ENCODE assay signal across 1 cellular context in the genomic region with DNA sequence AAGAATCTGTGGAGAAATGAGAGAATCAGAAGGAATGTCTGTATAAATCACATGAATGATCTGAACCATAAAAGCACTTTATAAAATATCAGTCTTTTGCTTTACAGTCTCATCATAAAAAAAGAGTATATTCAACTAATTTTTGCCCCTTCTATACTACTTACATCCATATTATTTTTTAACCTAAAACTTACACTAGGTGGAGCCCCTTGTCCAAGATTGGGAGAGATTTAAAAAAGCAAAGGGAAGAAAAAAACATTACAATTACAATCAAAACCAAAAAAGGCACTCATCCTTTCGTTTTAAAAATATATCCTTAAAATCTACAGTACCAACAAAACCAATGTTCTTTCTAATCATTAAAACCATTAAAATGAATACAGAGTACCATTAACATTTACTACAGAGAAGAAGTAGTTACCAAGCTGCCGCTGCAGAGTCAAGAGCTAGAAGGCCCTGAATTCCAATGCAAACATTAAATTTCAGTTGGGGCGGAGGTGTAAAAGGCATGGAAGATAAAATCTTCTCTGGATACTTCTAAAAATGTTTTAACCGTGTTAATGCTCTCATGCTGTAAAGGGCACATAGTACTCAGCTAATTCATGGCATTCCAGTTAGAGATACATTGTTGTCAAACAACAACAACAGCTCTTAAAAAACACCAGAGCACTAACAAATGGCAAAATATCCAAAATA.
TF ChIP-seq lines count a peak whose summit lies in the region.

No MANE protein-coding gene starts in this region.

TF ChIP-seq in K562, 482 proteins besides CTCF, POLR2A, EP300 and RAD21 (continued from another document):
- TF ChIP-seq, protein P1, sequence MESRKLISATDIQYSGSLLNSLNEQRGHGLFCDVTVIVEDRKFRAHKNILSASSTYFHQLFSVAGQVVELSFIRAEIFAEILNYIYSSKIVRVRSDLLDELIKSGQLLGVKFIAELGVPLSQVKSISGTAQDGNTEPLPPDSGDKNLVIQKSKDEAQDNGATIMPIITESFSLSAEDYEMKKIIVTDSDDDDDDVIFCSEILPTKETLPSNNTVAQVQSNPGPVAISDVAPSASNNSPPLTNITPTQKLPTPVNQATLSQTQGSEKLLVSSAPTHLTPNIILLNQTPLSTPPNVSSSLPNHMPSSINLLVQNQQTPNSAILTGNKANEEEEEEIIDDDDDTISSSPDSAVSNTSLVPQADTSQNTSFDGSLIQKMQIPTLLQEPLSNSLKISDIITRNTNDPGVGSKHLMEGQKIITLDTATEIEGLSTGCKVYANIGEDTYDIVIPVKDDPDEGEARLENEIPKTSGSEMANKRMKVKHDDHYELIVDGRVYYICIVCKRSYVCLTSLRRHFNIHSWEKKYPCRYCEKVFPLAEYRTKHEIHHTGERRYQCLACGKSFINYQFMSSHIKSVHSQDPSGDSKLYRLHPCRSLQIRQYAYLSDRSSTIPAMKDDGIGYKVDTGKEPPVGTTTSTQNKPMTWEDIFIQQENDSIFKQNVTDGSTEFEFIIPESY (CRISPR knock-in tag; IDR thresholded peaks at IDR 0.05): no peak
- TF ChIP-seq ZNF589 (CRISPR knock-in tag; IDR thresholded peaks at IDR 0.05; ENCODE audit: low read depth): no peak
- TF ChIP-seq, protein P2, sequence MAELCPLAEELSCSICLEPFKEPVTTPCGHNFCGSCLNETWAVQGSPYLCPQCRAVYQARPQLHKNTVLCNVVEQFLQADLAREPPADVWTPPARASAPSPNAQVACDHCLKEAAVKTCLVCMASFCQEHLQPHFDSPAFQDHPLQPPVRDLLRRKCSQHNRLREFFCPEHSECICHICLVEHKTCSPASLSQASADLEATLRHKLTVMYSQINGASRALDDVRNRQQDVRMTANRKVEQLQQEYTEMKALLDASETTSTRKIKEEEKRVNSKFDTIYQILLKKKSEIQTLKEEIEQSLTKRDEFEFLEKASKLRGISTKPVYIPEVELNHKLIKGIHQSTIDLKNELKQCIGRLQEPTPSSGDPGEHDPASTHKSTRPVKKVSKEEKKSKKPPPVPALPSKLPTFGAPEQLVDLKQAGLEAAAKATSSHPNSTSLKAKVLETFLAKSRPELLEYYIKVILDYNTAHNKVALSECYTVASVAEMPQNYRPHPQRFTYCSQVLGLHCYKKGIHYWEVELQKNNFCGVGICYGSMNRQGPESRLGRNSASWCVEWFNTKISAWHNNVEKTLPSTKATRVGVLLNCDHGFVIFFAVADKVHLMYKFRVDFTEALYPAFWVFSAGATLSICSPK (IDR thresholded peaks at IDR 0.05; ENCODE audit: borderline replicate concordance): no peak
- no peak for TF ChIP-seq ZNF165 (CRISPR knock-in tag; IDR thresholded peaks at IDR 0.05; ENCODE audit: borderline replicate concordance)
